19 cellular contexts compared by ENCODE assay signal in the genomic region with DNA sequence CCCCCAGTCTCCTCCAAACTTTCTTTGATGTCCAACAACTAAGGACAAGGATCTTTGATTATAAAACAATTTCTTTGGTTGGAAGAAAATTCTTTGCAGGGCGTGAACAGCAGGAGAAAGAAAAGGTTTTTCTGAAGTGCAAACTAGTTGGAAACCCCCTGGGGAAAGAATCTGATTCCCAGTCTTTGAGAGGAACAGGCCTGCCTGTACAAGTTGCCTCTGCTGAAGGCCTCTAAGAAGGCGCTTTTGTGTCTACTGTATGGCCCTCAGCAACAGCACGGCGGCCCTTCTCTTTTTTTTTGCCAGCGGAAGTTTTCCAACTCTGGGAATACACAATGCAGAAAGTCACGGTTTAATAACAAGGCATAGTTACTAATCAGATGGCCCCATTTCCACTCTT. TPM values are rescaled to one million over a fixed set of nuclear protein-coding genes. Genes with fewer than 3 reads are reported as not detected.
DNase-seq lines count a peak whose midpoint lies in the region; ATAC-seq, FAIRE-seq and TF ChIP-seq lines count a peak whose summit lies in the region.
"Had no signal": no experiment of that assay in that cellular context is flagged by ENCODE, and none has a peak within 500 bp of the region (broad histone marks: within the 10 kb centered on the region; RNA-seq: fewer than 3 reads in every experiment).

No MANE protein-coding gene starts in this region.

- H3K4me3 Mint-ChIP-seq in WTC11 = peak overlapping the region; percentile 24; the same call in 1 of the 2 replicates
- H3K4me3 Mint-ChIP-seq: activated naive CD4-positive, alpha-beta T cell treated with anti-CD3 and anti-CD28 coated beads for 36 hours had no signal

- H2AFZ ChIP-seq in OCI-LY7 (ENCODE audit: low read length) = no peak overlapping the region
- H2AFZ ChIP-seq: GM23248 had no signal

- H3K4me2 ChIP-seq in OCI-LY7 (ENCODE audit: low read length) = no peak overlapping the region

- CTCF ChIA-PET in WTC11 (lab: Charles Lee) = interaction anchor here (0.9 kb wide), 1 partner anchor 14 kb away, joined by 5 read pairs; the partner anchor contains the start of gene RNF43
- CTCF ChIA-PET in OCI-LY7 (lab: Charles Lee; ENCODE audit: unreplicated experiment) = no interaction called here

- H3K4me3 ChIP-seq in skin epidermis (no peak overlapping the region), OCI-LY7 (ENCODE audit: low read depth, low read length, poor library complexity, severe bottlenecking) (no peak overlapping the region), kidney (ENCODE audit: low read length in 2 of 2) (no peak overlapping the region)
- H3K4me3 ChIP-seq: ovary had no signal

- TF ChIP-seq CTCF in WTC11 (IDR thresholded peaks at IDR 0.05) (no peak), OCI-LY7 (conservative IDR thresholded peaks at IDR 0.05; ENCODE audit: low read length) (no peak), kidney (IDR thresholded peaks at IDR 0.05; ENCODE audit: borderline replicate concordance, extremely low read depth, insufficient read depth) (no peak)

- H3K9me3 ChIP-seq in OCI-LY7 (ENCODE audit: low read length) (no peaks in the 10 kb centered on the region), kidney (ENCODE audit: control insufficient read depth in 1 of 2, low read length in 2 of 2) (no peaks in the 10 kb centered on the region)
- H3K9me3 ChIP-seq: ovary had no signal

- no peak for FAIRE-seq in kidney (lab: Jason Lieb, UNC)
- FAIRE-seq: islet of Langerhans had no signal

- POLR2A ChIA-PET in WTC11 (lab: Charles Lee) (no interaction called here), OCI-LY7 (lab: Charles Lee) (no interaction called here)

- H3K36me3 ChIP-seq in OCI-LY7 (ENCODE audit: insufficient read depth, low read length) (no peaks in the 10 kb centered on the region), kidney (ENCODE audit: control insufficient read depth in 1 of 2, insufficient read depth in 2 of 2, low read length in 2 of 2) (no peaks in the 10 kb centered on the region)
- H3K36me3 ChIP-seq: ovary had no signal

- no peaks in the 10 kb centered on the region for H3K9me3 Mint-ChIP-seq in WTC11
- H3K9me3 Mint-ChIP-seq: activated naive CD4-positive, alpha-beta T cell treated with anti-CD3 and anti-CD28 coated beads for 36 hours had no signal

- DNase-seq in HT-29 (ENCODE audit: low spot score) = peak; percentile 42
- no peak for DNase-seq in WTC11 (ENCODE audit: low spot score)
- peak; percentile 75 for DNase-seq in foreskin melanocyte
- DNase-seq in OCI-LY7 (ENCODE audit: low spot score) = no peak
- DNase-seq in COLO668 (lab: John Stamatoyannopoulos, UW; ENCODE audit: unreplicated experiment) = no peak
- no peak for DNase-seq in kidney
- no peak for DNase-seq in NCI-H2081 (lab: John Stamatoyannopoulos, UW)
- DNase-seq: activated CD4-positive, CD25-positive, alpha-beta regulatory T cell treated with anti-CD3 and anti-CD28 coated beads, Interleukin-2, amount 50 U/mL, for 72 hours; activated naive CD4-positive, alpha-beta T cell treated with anti-CD3 and anti-CD28 coated beads for 36 hours; KG1; NCI-H526 treated with DMSO at 0.1 percent for 48 hours; ovary; stimulated activated naive CD4-positive, alpha-beta T cell treated with Interleukin-2 at 50 U/mL for 16 hours had no signal

- intact Hi-C loops in OCI-LY7 (cut with micrococcal nuclease; ENCODE audit: unreplicated experiment) = no loop called here
- intact Hi-C loops in kidney (cut with DNase I) = no loop called here

- no peaks in the 10 kb centered on the region for H3K36me3 Mint-ChIP-seq in WTC11

- ATAC-seq in WTC11 = peak; percentile 86
- ATAC-seq: Panc1 had no signal

- H3K4me1 ChIP-seq in OCI-LY7 (ENCODE audit: insufficient read depth, low read length, poor library complexity, severe bottlenecking) = no peaks in the 10 kb centered on the region
- no peaks in the 10 kb centered on the region for H3K4me1 ChIP-seq in kidney (ENCODE audit: control insufficient read depth in 1 of 2, insufficient read depth in 1 of 2, low read depth in 1 of 2, low read length in 2 of 2)

- no peaks in the 10 kb centered on the region for H3K79me2 ChIP-seq in OCI-LY7 (ENCODE audit: insufficient read depth, low read depth, low read length)

- peak overlapping the region in 14 of 21 experiments; percentile 0 to 80 (median 48) for H3K27ac ChIP-seq in skin epidermis
- no peak overlapping the region for H3K27ac ChIP-seq in OCI-LY7 (ENCODE audit: low read depth, low read length, poor library complexity, severe bottlenecking)
- H3K27ac ChIP-seq in kidney (ENCODE audit: low read depth in 2 of 2, low read length in 2 of 2) = no peak overlapping the region
- H3K27ac ChIP-seq: ovary had no signal

- peaks cover 82% of the 10 kb centered on the region for H3K27me3 Mint-ChIP-seq in WTC11 (ENCODE audit: low read depth)

- H3K9me2 ChIP-seq in OCI-LY7 (ENCODE audit: insufficient read depth, low read length) = no peaks in the 10 kb centered on the region

- H3K9ac ChIP-seq in kidney (ENCODE audit: low read length in 2 of 2) = no peak overlapping the region
- H3K9ac ChIP-seq: GM23248 had no signal

- peaks cover 48% of the 10 kb centered on the region for H3K4me1 Mint-ChIP-seq in WTC11

- no peaks in the 10 kb centered on the region for H4K20me1 ChIP-seq in OCI-LY7 (ENCODE audit: insufficient read depth, low read length)

- peak overlapping the region; percentile 42; the same call in 1 of the 2 replicates for H3K27ac Mint-ChIP-seq in WTC11
- H3K27ac Mint-ChIP-seq: activated naive CD4-positive, alpha-beta T cell treated with anti-CD3 and anti-CD28 coated beads for 36 hours had no signal

- BruUV-seq in OCI-LY7 (replicated peaks; lab: Mats Ljungman, UMichigan) = no TSS peak

TF ChIP-seq in WTC11, 78 proteins besides CTCF, POLR2A, EP300 and RAD21:
- no peak for TF ChIP-seq RORB (CRISPR knock-in tag; IDR thresholded peaks at IDR 0.05)
- TF ChIP-seq ZNF425 (CRISPR knock-in tag; conservative IDR thresholded peaks at IDR 0.05) = no peak
- no peak for TF ChIP-seq ATF1 (CRISPR knock-in tag; IDR thresholded peaks at IDR 0.05)

RNA-seq across cellular contexts. Expression of gene RNF43, which starts 14.0 kb away (rescaled TPM):
- 113 and 136 TPM in 2 replicates for total RNA-seq in HT-29 (2014; rRNA removed; shearing (Covaris generic))
- total RNA-seq in WTC11 (2021) = 3.2 to 3.6 TPM (median 3.5 TPM) in 3 replicates
- total RNA-seq in OCI-LY7 (2014; rRNA removed; shearing (Covaris generic)) = 0.19 and 0.39 TPM in 2 replicates
- total RNA-seq in OCI-LY7 (2022) = 0.50 and 0.80 TPM in 2 replicates
- 9.5 TPM for total RNA-seq in kidney
- 7.8 TPM for polyA plus RNA-seq in kidney (ENCODE audit: insufficient read depth, low read depth, low replicate concordance)
- total RNA-seq: glomerular endothelial cell had no signal
- polyA plus RNA-seq: BJ had no signal

RNA-seq across cellular contexts. Expression of gene SUPT4H1, which starts 51.3 kb away (rescaled TPM):
- 53.0 and 60.0 TPM in 2 replicates for total RNA-seq in HT-29 (2014; rRNA removed; shearing (Covaris generic))
- total RNA-seq in WTC11 (2021) = 85.5 to 91.1 TPM (median 89.3 TPM) in 3 replicates
- total RNA-seq in OCI-LY7 (2014; rRNA removed; shearing (Covaris generic)) = 41.1 and 56.5 TPM in 2 replicates
- total RNA-seq in OCI-LY7 (2022) = 65.5 and 78.4 TPM in 2 replicates
- total RNA-seq in kidney = 60.5 TPM
- polyA plus RNA-seq in kidney (ENCODE audit: insufficient read depth, low read depth, low replicate concordance) = 129 TPM

Comparison
In these comparisons a context has a peak if more than half of its experiments do, and no peak if none do; other contexts are left out.
1. DNase-seq: peak in HT-29 (single experiment) and foreskin melanocyte (single experiment); none in WTC11 (single experiment), OCI-LY7 (single experiment), COLO668 (single experiment), kidney (single experiment) and NCI-H2081 (0 of 2).
2. H3K27ac ChIP-seq: peak in skin epidermis (14 of 21); none in OCI-LY7 (single experiment) and kidney (0 of 2).
3. RNA of gene RNF43, which starts 14.0 kb away (total RNA-seq): 113 to 136 TPM in HT-29; 9.5 TPM in kidney (single experiment), 3.2 to 3.6 TPM in WTC11 and 0.19 to 0.80 TPM in OCI-LY7; every median in the first group is over 10 times any median in the second.